Comparison of ENCODE assay signal across 1 cellular context in genomic region chr4:78552398-78553396, GRCh38.
A peak's percentile ranks its signal among the peaks of the same experiment; 100 is the strongest.
TF ChIP-seq lines count a peak whose summit lies in the region.

No MANE protein-coding gene starts in this region.

TF ChIP-seq in H1, 55 proteins besides CTCF, POLR2A, EP300 and RAD21 (continued from another document):
- TF ChIP-seq ATF2 (IDR thresholded peaks at IDR 0.05; ENCODE audit: low read length) (peak; percentile 56), TAF1 (IDR thresholded peaks at IDR 0.05; ENCODE audit: low read depth, low read length) (0 out of 2 replicates have a peak, but pooled peaks have one; percentile 26), CREB1 (IDR thresholded peaks at IDR 0.05) (no peak), SP4 (IDR thresholded peaks at IDR 0.05; ENCODE audit: low read length) (no peak)
TF ChIP-seq in H1: peak in this region for 8.
